Comparison of ENCODE assay signal across 27 cellular contexts in genomic region chr2:29490037-29490436, GRCh38.
"Had no signal": no experiment of that assay in that cellular context is flagged by ENCODE, and none has a peak within 500 bp of the region (broad histone marks: within the 10 kb centered on the region; RNA-seq: fewer than 3 reads in every experiment).

No MANE protein-coding gene starts in this region.

- H3K27ac Mint-ChIP-seq: naive thymus-derived CD8-positive, alpha-beta T cell; nephron; neural progenitor cell; stimulated activated naive B cell treated with anti-CD40 and anti-IgM and Interleukin-4, amounts not matched to agents 10 μg/mL and 1 μg/mL and 100 μg/mL, for 72 hours had no signal

- H3K36me3 ChIP-seq: heart right ventricle, lower lobe of right lung, neural progenitor cell, neutrophil, right lobe of liver, stomach, thoracic aorta, tibial artery, upper lobe of right lung had no signal

- H3K9me3 Mint-ChIP-seq: naive thymus-derived CD8-positive, alpha-beta T cell; neural progenitor cell; stimulated activated naive B cell treated with anti-CD40 and anti-IgM and Interleukin-4, amounts not matched to agents 10 μg/mL and 1 μg/mL and 100 μg/mL, for 72 hours had no signal

- H3K9me3 ChIP-seq: lower lobe of right lung, neutrophil, psoas muscle, right lobe of liver, thoracic aorta, tibial artery, upper lobe of right lung had no signal

- H3K4me1 Mint-ChIP-seq: naive thymus-derived CD8-positive, alpha-beta T cell; stimulated activated naive B cell treated with anti-CD40 and anti-IgM and Interleukin-4, amounts not matched to agents 10 μg/mL and 1 μg/mL and 100 μg/mL, for 72 hours had no signal

- H3K27me3 ChIP-seq: heart right ventricle, hepatocyte, neural progenitor cell, right lobe of liver, stomach, tibial artery, upper lobe of right lung had no signal

- H3K27me3 Mint-ChIP-seq: stimulated activated naive B cell treated with anti-CD40 and anti-IgM and Interleukin-4, amounts not matched to agents 10 μg/mL and 1 μg/mL and 100 μg/mL, for 72 hours had no signal

- H3K4me3 ChIP-seq: heart right ventricle, hepatocyte, lower lobe of right lung, neural progenitor cell, psoas muscle, right lobe of liver, smooth muscle cell, stomach, thoracic aorta, tibial artery, upper lobe of right lung had no signal

- ATAC-seq: heart right ventricle; left cardiac atrium; left lobe of liver; lower lobe of right lung; naive thymus-derived CD8-positive, alpha-beta T cell; psoas muscle; right lobe of liver; stimulated activated naive B cell treated with anti-CD40 and anti-IgM and Interleukin-4, amounts not matched to agents 10 μg/mL and 1 μg/mL and 100 μg/mL, for 72 hours; stimulated activated naive CD8-positive, alpha-beta T cell treated with anti-CD3 and anti-CD28 coated beads, Interleukin-15, Interleukin-2, amounts not matched to agents 100 U/mL and 50 U/mL, for 24 hours; upper lobe of right lung had no signal

- H3K27ac ChIP-seq: heart right ventricle, hepatocyte, lower lobe of right lung, neural progenitor cell, neutrophil, parathyroid adenoma, psoas muscle, right lobe of liver, stomach, thoracic aorta, tibial artery, upper lobe of right lung had no signal

- H3K4me3 Mint-ChIP-seq: naive thymus-derived CD8-positive, alpha-beta T cell; nephron; neural progenitor cell; stimulated activated naive B cell treated with anti-CD40 and anti-IgM and Interleukin-4, amounts not matched to agents 10 μg/mL and 1 μg/mL and 100 μg/mL, for 72 hours had no signal

- H3K4me1 ChIP-seq: heart right ventricle, lower lobe of right lung, neural progenitor cell, parathyroid adenoma, psoas muscle, right lobe of liver, tibial artery, upper lobe of right lung had no signal

- H3K36me3 Mint-ChIP-seq: naive thymus-derived CD8-positive, alpha-beta T cell; neural progenitor cell; stimulated activated naive B cell treated with anti-CD40 and anti-IgM and Interleukin-4, amounts not matched to agents 10 μg/mL and 1 μg/mL and 100 μg/mL, for 72 hours had no signal

- DNase-seq: heart right ventricle; kidney glomerular epithelial cell; left cardiac atrium; lower lobe of right lung; mammary epithelial cell; mesenchymal stem cell; naive thymus-derived CD8-positive, alpha-beta T cell; occipital lobe; psoas muscle; right lobe of liver; stimulated activated CD4-positive, alpha-beta T cell treated with anti-CD3 and anti-CD28 coated beads, Interleukin-1b, Interleukin-23, amount 100 ng/mL, for 48 hours; stimulated activated CD4-positive, alpha-beta T cell treated with anti-CD3 and anti-CD28 coated beads, Interleukin-2, amount 100 ng/mL, for 48 hours; stimulated activated CD4-positive, alpha-beta T cell treated with anti-CD3 and anti-CD28 coated beads, Interleukin-4, amount 100 ng/mL, for 4 hours; stimulated activated naive B cell treated with anti-CD40 and anti-IgM and Interleukin-4, amounts not matched to agents 10 μg/mL and 1 μg/mL and 100 μg/mL, for 72 hours; stimulated activated naive CD8-positive, alpha-beta T cell treated with anti-CD3 and anti-CD28 coated beads, Interleukin-15, Interleukin-2, amounts not matched to agents 100 U/mL and 50 U/mL, for 24 hours; stomach; tibial artery; trophoblast cell; upper lobe of right lung had no signal
